ENCODE assay signal across 10 cellular contexts in the genomic region with DNA sequence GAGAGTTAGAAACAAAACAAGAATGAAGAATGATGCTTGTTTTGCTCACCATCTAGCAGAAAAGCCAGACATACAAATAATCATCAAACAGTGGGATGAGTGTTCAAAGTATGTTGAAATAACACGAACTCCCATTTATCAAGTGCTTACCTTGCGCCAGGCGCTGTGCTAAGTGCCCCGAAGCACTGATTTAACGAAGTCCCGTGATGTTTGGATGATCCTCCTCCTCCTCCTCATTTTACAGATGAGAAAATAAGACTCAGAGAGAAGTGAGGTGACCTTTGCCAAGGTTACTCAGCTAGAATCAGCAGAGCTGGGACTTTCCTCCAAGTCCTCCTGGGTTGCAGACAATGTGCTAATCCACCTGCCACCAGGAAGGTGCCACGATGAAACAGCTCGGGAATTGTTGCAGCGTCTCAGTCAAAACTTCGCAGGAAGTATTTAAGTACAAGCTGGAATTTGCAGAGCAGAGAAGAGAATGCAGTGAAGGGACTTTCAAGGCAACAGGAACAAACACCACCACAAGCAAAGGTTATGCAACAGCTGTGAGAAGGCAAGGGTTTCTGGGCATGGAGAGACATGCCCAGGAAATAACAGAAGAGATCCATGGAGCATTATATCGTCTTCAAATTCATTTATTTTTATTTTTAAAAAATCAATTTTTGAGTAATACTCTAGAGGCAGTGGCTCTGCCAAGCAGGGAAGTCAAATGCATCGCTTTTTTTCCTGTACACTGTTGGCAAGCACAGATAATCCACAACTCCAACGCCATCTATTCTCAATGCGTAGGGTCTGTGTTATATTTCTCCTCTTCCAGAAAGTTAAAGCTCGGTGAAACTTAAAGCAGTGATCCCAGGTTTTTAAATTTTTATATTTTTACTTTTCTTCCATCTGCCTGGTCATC. TPM values are rescaled to one million over a fixed set of nuclear protein-coding genes. Genes with fewer than 3 reads are reported as not detected.
DNase-seq lines count a peak whose midpoint lies in the region; ATAC-seq and TF ChIP-seq lines count a peak whose summit lies in the region.
"Had no signal": no experiment of that assay in that cellular context is flagged by ENCODE, and none has a peak within 500 bp of the region (broad histone marks: within the 10 kb centered on the region; RNA-seq: fewer than 3 reads in every experiment).

No MANE protein-coding gene starts in this region.

- peaks cover 14% of the 10 kb centered on the region for H3K4me1 Mint-ChIP-seq in MCF 10A (ENCODE audit: insufficient read depth, unreplicated experiment)

- H3K4me1 ChIP-seq in BLaER1 treated with 17β-estradiol and CSF1 and Interleukin-3, amounts not matched to agents 10 nM and 100 nM, result peaks cover 84 to 99% (median 96%) of the 10 kb centered on the region in 10 experiments
- peaks cover 35% of the 10 kb centered on the region for H3K4me1 ChIP-seq in mesodermal cell (ENCODE audit: control insufficient read depth, insufficient read depth, low read length, poor library complexity, severe bottlenecking)

- peak overlapping the region; percentile 56 for H3K4me3 Mint-ChIP-seq in MCF 10A (ENCODE audit: unreplicated experiment)
- H3K4me3 Mint-ChIP-seq: activated CD8-positive, alpha-beta memory T cell treated with anti-CD3 and anti-CD28 coated beads, Interleukin-2, amount 10 ng/mL, durations not matched to agents 7 days and 5 days had no signal

- no peaks in the 10 kb centered on the region for H3K9me3 Mint-ChIP-seq in MCF 10A (ENCODE audit: unreplicated experiment)

- H3K36me3 ChIP-seq in BLaER1 treated with 17β-estradiol and CSF1 and Interleukin-3, amounts not matched to agents 10 nM and 100 nM, result no peaks in the 10 kb centered on the region
- no peaks in the 10 kb centered on the region for H3K36me3 ChIP-seq in mesodermal cell (ENCODE audit: control insufficient read depth, insufficient read depth, low read length)

- no peaks in the 10 kb centered on the region for H3K27me3 Mint-ChIP-seq in MCF 10A (ENCODE audit: insufficient read depth, unreplicated experiment)
- H3K27me3 Mint-ChIP-seq: activated CD8-positive, alpha-beta memory T cell treated with anti-CD3 and anti-CD28 coated beads, Interleukin-2, amount 10 ng/mL, durations not matched to agents 7 days and 5 days had no signal

- in situ Hi-C loops in KBM-7 (cut with MboI; ENCODE audit: low pct_unique_long_range_greater_than_20kb, low sequenced_read_pairs), result no loop called here

- H3K4me2 ChIP-seq in BLaER1 treated with 17β-estradiol and CSF1 and Interleukin-3, amounts not matched to agents 10 nM and 100 nM, result peak overlapping the region; percentile 50 to 96 (median 87)

- H3K27ac ChIP-seq in BLaER1 treated with 17β-estradiol and CSF1 and Interleukin-3, amounts not matched to agents 10 nM and 100 nM, result peak overlapping the region; percentile 10 to 88 (median 66); a peak in 21 of 22 replicates
- H3K27ac ChIP-seq in mesodermal cell (ENCODE audit: low read depth, low read length, severe bottlenecking), result peak overlapping the region; percentile 26

- H3K9me3 ChIP-seq in BLaER1 treated with 17β-estradiol and CSF1 and Interleukin-3, amounts not matched to agents 10 nM and 100 nM (replicated peaks in 1 of 11), result no peaks in the 10 kb centered on the region
- H3K9me3 ChIP-seq in mesodermal cell (ENCODE audit: control insufficient read depth, low read length), result no peaks in the 10 kb centered on the region

- peak overlapping the region in 10 of 11 experiments; percentile 8 to 61 (median 44); a peak in 13 of 22 replicates for H3K9ac ChIP-seq in BLaER1 treated with 17β-estradiol and CSF1 and Interleukin-3, amounts not matched to agents 10 nM and 100 nM

- BruUV-seq in MCF 10A (replicated peaks; lab: Mats Ljungman, UMichigan), result TSS peak; percentile 94

- intact Hi-C loops in MCF 10A (cut with micrococcal nuclease), result loop anchor here (5.0 to 10.0 kb wide), 2 partner anchors 164 to 574 kb away; partner anchors contain the start of genes ACOX1, MXRA7 and TEN1

- CTCF ChIA-PET in MCF 10A (lab: Yijun Ruan, JAX), result interaction anchor here (0.6 to 2.9 kb wide), 5 partner anchors 22 to 91 kb away, joined by 3 to 11 read pairs (median 3); no protein-coding TSS in a partner anchor

- 0 out of 22 replicates have a peak, but pooled peaks cover 0 to 3% (median 0%) of the 10 kb centered on the region in 11 experiments for H4K20me1 ChIP-seq in BLaER1 treated with 17β-estradiol and CSF1 and Interleukin-3, amounts not matched to agents 10 nM and 100 nM

- POLR2A ChIA-PET in MCF 10A (lab: Yijun Ruan, JAX), result interaction anchor here (0.6 to 4.5 kb wide), 31 partner anchors 7 to 197 kb away, joined by 3 to 47 read pairs (median 5); partner anchors contain the start of genes METTL23, MFSD11, PRPSAP1 and RHBDF2

- DNase-seq in KBM-7, result peak; percentile 84
- peak; percentile 84 for DNase-seq in MCF 10A (ENCODE audit: unreplicated experiment)
- DNase-seq in stimulated activated CD4-positive, alpha-beta T cell treated with anti-CD3 and anti-CD28 coated beads, Interleukin-4, amount 100 ng/mL, for 4 hours, result no peak
- no peak for DNase-seq in activated CD4-positive, alpha-beta T cell treated with anti-CD3 and anti-CD28 coated beads, Interleukin-2, amount 50 U/mL, for 48 hours
- DNase-seq: activated CD8-positive, alpha-beta memory T cell treated with anti-CD3 and anti-CD28 coated beads, Interleukin-2, amount 10 ng/mL, durations not matched to agents 7 days and 5 days; NCI-H1930 had no signal

- no peaks in the 10 kb centered on the region for H3K36me3 Mint-ChIP-seq in MCF 10A (ENCODE audit: insufficient read depth, unreplicated experiment)

- no peak for TF ChIP-seq CTCF in MCF 10A (IDR thresholded peaks at IDR 0.05; ENCODE audit: unreplicated experiment)

- ATAC-seq in GM18505 (IDR thresholded peaks at IDR 0.05; ENCODE audit: unreplicated experiment) (no peak), HG03108 (IDR thresholded peaks at IDR 0.05; ENCODE audit: unreplicated experiment) (no peak)
- ATAC-seq: activated CD8-positive, alpha-beta memory T cell treated with anti-CD3 and anti-CD28 coated beads, Interleukin-2, amount 10 ng/mL, durations not matched to agents 7 days and 5 days had no signal

- peak overlapping the region; percentile 68 for H3K27ac Mint-ChIP-seq in MCF 10A (ENCODE audit: low read depth, unreplicated experiment)
- H3K27ac Mint-ChIP-seq: activated CD8-positive, alpha-beta memory T cell treated with anti-CD3 and anti-CD28 coated beads, Interleukin-2, amount 10 ng/mL, durations not matched to agents 7 days and 5 days had no signal

- TF ChIP-seq POLR2A in GM18505 (IDR thresholded peaks at IDR 0.05; ENCODE audit: borderline replicate concordance, extremely low read depth, insufficient read depth, insufficient read length), result no peak

- 74 to 87% methylated on average over 7 to 14 of the region's 15 CpGs for WGBS in mesodermal cell (ENCODE audit: insufficient coverage in 2 of 2), 2 experiments

- peaks cover 2 to 8% (median 4%) of the 10 kb centered on the region in 11 experiments; a peak in 21 of 22 replicates for H3K27me3 ChIP-seq in BLaER1 treated with 17β-estradiol and CSF1 and Interleukin-3, amounts not matched to agents 10 nM and 100 nM

- peak overlapping the region in 7 of 10 experiments; percentile 0 to 43 (median 34); a peak in 8 of 20 replicates for H3K4me3 ChIP-seq in BLaER1 treated with 17β-estradiol and CSF1 and Interleukin-3, amounts not matched to agents 10 nM and 100 nM
- H3K4me3 ChIP-seq in mesodermal cell (ENCODE audit: extremely low read depth, insufficient read depth, low read length, poor library complexity, severe bottlenecking), result no peak overlapping the region

RNA-seq across cellular contexts. Expression of gene PRCD, which starts 11.1 kb away (rescaled TPM):
- not detected in 2 replicates for total RNA-seq in MCF 10A (2022)
- 5.8 TPM for polyA plus RNA-seq in mesodermal cell (2013, experiment 1 of 2)
- polyA plus RNA-seq in mesodermal cell (2013, experiment 2 of 2), result 9.9 TPM
- total RNA-seq: activated CD8-positive, alpha-beta memory T cell treated with anti-CD3 and anti-CD28 coated beads, Interleukin-2, amount 10 ng/mL, durations not matched to agents 7 days and 5 days had no signal

RNA-seq across cellular contexts. Expression of gene CYGB, which starts 13.5 kb away (rescaled TPM):
- total RNA-seq in MCF 10A (2022), result not detected in 2 replicates
- 18.2 TPM for polyA plus RNA-seq in mesodermal cell (2013, experiment 1 of 2)
- polyA plus RNA-seq in mesodermal cell (2013, experiment 2 of 2), result 19.4 TPM
- total RNA-seq: activated CD8-positive, alpha-beta memory T cell treated with anti-CD3 and anti-CD28 coated beads, Interleukin-2, amount 10 ng/mL, durations not matched to agents 7 days and 5 days had no signal

RNA-seq across cellular contexts. Expression of gene ST6GALNAC2, which starts 34.7 kb away (rescaled TPM):
- total RNA-seq in MCF 10A (2022), result 5.0 and 7.7 TPM in 2 replicates
- 0.52 TPM for polyA plus RNA-seq in mesodermal cell (2013, experiment 1 of 2)
- 0.25 TPM for polyA plus RNA-seq in mesodermal cell (2013, experiment 2 of 2)
- total RNA-seq: activated CD8-positive, alpha-beta memory T cell treated with anti-CD3 and anti-CD28 coated beads, Interleukin-2, amount 10 ng/mL, durations not matched to agents 7 days and 5 days had no signal

RNA-seq across cellular contexts. Expression of gene RHBDF2, which starts 49.7 kb away (rescaled TPM):
- 17.5 and 33.4 TPM in 2 replicates for total RNA-seq in MCF 10A (2022)
- polyA plus RNA-seq in mesodermal cell (2013, experiment 1 of 2), result 9.0 TPM
- 8.2 TPM for polyA plus RNA-seq in mesodermal cell (2013, experiment 2 of 2)

Comparison
In these comparisons a context has a peak if more than half of its experiments do, and no peak if none do; other contexts are left out.
1. DNase-seq: peak in KBM-7 (single experiment) and MCF 10A (single experiment); none in stimulated activated CD4-positive, alpha-beta T cell treated with anti-CD3 and anti-CD28 coated beads, Interleukin-4, amount 100 ng/mL, for 4 hours (0 of 2) and activated CD4-positive, alpha-beta T cell treated with anti-CD3 and anti-CD28 coated beads, Interleukin-2, amount 50 U/mL, for 48 hours (0 of 2).